Comparison of ENCODE assay signal across 8 cellular contexts in the genomic region with DNA sequence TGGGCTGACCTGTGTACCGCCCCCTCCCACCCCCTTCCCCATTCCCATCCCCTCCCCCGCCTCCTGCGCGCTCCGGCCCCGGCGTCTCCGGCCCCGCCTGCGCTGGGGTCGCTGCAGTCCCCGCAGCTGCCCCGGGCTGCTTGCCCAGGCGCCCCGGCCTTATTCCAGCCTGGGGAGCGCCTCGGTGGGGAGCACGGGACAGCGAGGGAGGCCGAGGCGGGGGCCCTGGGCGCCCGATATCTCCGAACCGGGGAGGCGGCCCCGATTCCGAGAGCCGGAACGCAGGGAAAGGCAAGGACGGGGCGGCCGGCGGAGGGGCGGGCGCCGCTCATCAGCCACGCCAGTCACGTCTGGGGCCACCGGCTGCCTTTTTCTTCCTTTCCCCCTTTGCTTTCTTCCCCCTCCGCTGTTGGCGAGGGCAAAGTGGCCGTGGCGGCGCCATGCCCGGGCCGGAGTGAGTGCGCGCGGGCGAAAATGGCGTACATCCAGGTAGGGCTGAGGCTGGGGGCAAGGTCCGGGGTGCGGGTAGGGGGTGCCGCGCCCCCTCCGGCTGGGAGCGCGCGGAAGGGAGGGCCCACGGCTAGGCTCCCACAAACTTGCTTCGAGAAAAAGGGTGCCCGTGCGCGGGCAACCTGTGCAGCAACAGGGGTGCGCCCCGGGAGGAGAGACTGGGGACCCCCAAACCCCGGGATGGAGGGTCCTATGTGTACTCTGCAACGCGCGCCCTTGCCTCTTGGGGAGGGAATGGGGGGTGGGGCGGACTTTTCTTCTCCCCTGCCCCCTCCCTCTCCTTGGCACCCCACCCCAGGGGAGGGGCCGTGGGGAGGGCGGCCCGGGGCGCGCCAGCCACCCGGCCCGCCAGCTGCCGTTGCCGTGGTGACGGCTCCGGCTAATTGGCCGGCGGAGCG. TPM values are rescaled to one million over a fixed set of nuclear protein-coding genes. Genes with fewer than 3 reads are reported as not detected.
DNase-seq lines count a peak whose midpoint lies in the region; ATAC-seq and TF ChIP-seq lines count a peak whose summit lies in the region.

A gene with protein sequence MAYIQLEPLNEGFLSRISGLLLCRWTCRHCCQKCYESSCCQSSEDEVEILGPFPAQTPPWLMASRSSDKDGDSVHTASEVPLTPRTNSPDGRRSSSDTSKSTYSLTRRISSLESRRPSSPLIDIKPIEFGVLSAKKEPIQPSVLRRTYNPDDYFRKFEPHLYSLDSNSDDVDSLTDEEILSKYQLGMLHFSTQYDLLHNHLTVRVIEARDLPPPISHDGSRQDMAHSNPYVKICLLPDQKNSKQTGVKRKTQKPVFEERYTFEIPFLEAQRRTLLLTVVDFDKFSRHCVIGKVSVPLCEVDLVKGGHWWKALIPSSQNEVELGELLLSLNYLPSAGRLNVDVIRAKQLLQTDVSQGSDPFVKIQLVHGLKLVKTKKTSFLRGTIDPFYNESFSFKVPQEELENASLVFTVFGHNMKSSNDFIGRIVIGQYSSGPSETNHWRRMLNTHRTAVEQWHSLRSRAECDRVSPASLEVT (plus strand): TSS at position 68 of the 908 bp plus-strand sequence. CDS start 407 bp downstream, at position 475.

- no peak within 1 kb of the TSS for H4K8ac ChIP-seq in mesendoderm (ENCODE audit: low read depth, low read length)

- DNase-seq in GM10266 (ENCODE audit: extremely low spot score) (peak; percentile 61), NCI-H2196 (lab: John Stamatoyannopoulos, UW; ENCODE audit: unreplicated experiment) (peak; percentile 91), coronary artery (ENCODE audit: low spot score) (no peak), mesendoderm (peak; percentile 55), aorta (peak in 1 of 2 donors; percentile 58), HT-29 (ENCODE audit: low spot score) (no peak), kidney glomerular epithelial cell (lab: John Stamatoyannopoulos, UW) (no peak)
- DNase-seq in central memory CD4-positive, alpha-beta T cell = no peak

- peaks cover 2% of the 10 kb centered on the region for H3K4me1 ChIP-seq in mesendoderm (ENCODE audit: control insufficient read depth, low read depth, low read length)
- H3K4me1 ChIP-seq in aorta (ENCODE audit: control insufficient read depth in 1 of 2, insufficient read depth in 2 of 2, low read length in 2 of 2) = no peaks in the 10 kb centered on the region

- H3K18ac ChIP-seq in mesendoderm (ENCODE audit: low read length) = peak within 1 kb of the TSS; percentile 56

- intact Hi-C loops in aorta (cut with DNase I) = loop anchor here (5.0 to 10.0 kb wide), 2 partner anchors 81 to 206 kb away; no protein-coding TSS in a partner anchor

- peak within 1 kb of the TSS; percentile 73 for H3K4me3 ChIP-seq in coronary artery
- peak within 1 kb of the TSS; percentile 66 for H3K4me3 ChIP-seq in mesendoderm (ENCODE audit: low read length)
- peak within 1 kb of the TSS; percentile 44 to 52 for H3K4me3 ChIP-seq in aorta (ENCODE audit: low read length in 2 of 2)

- peak within 1 kb of the TSS; percentile 40 for H3K4ac ChIP-seq in mesendoderm (ENCODE audit: low read depth, low read length)

- peak; percentile 49 for ATAC-seq in aorta (ENCODE audit: low FRiP score)

- no peaks in the 10 kb centered on the region for H3K36me3 ChIP-seq in mesendoderm (ENCODE audit: control insufficient read depth, insufficient read depth, low read length)
- no peaks in the 10 kb centered on the region for H3K36me3 ChIP-seq in aorta (ENCODE audit: control insufficient read depth in 1 of 2, insufficient read depth in 2 of 2, low read length in 1 of 2)

- TF ChIP-seq CTCF in GM10266 (IDR thresholded peaks at IDR 0.05; ENCODE audit: control insufficient read depth, insufficient read depth, low read depth, missing control alignments) (no peak), coronary artery (IDR thresholded peaks at IDR 0.05) (no peak)

- no peak within 1 kb of the TSS for H2BK120ac ChIP-seq in mesendoderm (ENCODE audit: low read depth, low read length)

- no peaks in the 10 kb centered on the region for H3K79me2 ChIP-seq in mesendoderm (ENCODE audit: control insufficient read depth, insufficient read depth, low read length)

- H2BK15ac ChIP-seq in mesendoderm (replicated peaks; ENCODE audit: low read depth) = no peak within 1 kb of the TSS

- peak within 1 kb of the TSS; percentile 91 for H3K56ac ChIP-seq in mesendoderm (ENCODE audit: low read length)

- H3K27ac ChIP-seq in coronary artery (peak within 1 kb of the TSS in 1 of 2 donors; percentile 30), mesendoderm (ENCODE audit: low read depth, low read length) (no peak within 1 kb of the TSS), aorta (ENCODE audit: low read depth in 1 of 2, low read length in 2 of 2) (no peak within 1 kb of the TSS)

- H2AK5ac ChIP-seq in mesendoderm (ENCODE audit: low read length) = no peak within 1 kb of the TSS

- H3K9me3 ChIP-seq in aorta (ENCODE audit: control insufficient read depth, low read length) = no peaks in the 10 kb centered on the region

- no peak within 1 kb of the TSS for H2BK5ac ChIP-seq in mesendoderm (ENCODE audit: low read length)

- no peak within 1 kb of the TSS for H4K5ac ChIP-seq in mesendoderm (ENCODE audit: low read length)

- no peak within 1 kb of the TSS for H3K23ac ChIP-seq in mesendoderm (ENCODE audit: low read length)

- WGBS in mesendoderm (ENCODE audit: extremely low coverage, insufficient coverage, low lambda C conversion rate) = no CpG with 5 or more reads among the region's 86 CpGs
- WGBS in aorta, 2 donors = 0 to 1% methylated on average over 73 to 86 of the region's 86 CpGs

- H3K27me3 ChIP-seq in mesendoderm (ENCODE audit: insufficient read depth, low read length, poor library complexity) = no peaks in the 10 kb centered on the region
- H3K27me3 ChIP-seq in aorta (ENCODE audit: control insufficient read depth in 1 of 2, insufficient read depth in 2 of 2, low read length in 1 of 2) = no peaks in the 10 kb centered on the region

- H3K79me1 ChIP-seq in mesendoderm (ENCODE audit: low read length) = no peaks in the 10 kb centered on the region

- peak within 1 kb of the TSS; percentile 60 for H3K9ac ChIP-seq in mesendoderm (ENCODE audit: low read length)

- peak within 1 kb of the TSS; percentile 74 for H3K4me2 ChIP-seq in mesendoderm (ENCODE audit: low read length)

RNA-seq across cellular contexts. Expression of the gene that starts here (rescaled TPM):
- polyA plus RNA-seq in mesendoderm (2013, experiment 1 of 2) = 3.4 TPM
- polyA plus RNA-seq in mesendoderm (2013, experiment 2 of 2) = 3.3 TPM
- total RNA-seq in aorta = 1 to 10 TPM; 2.5 to 4.3 TPM
- 1 to 10 TPM; 2.5 to 2.6 TPM for polyA plus RNA-seq in aorta
- 0.38 and 0.57 TPM in 2 replicates for total RNA-seq in HT-29 (2014; rRNA removed; shearing (Covaris generic))

Comparison
In these comparisons a context has a peak if more than half of its experiments do, and no peak if none do; other contexts are left out.
1. DNase-seq: peak in GM10266 (single experiment), NCI-H2196 (single experiment) and mesendoderm (single experiment); none in coronary artery (single experiment), HT-29 (single experiment), central memory CD4-positive, alpha-beta T cell (single experiment) and kidney glomerular epithelial cell (single experiment).
2. Peak in every context shown above with its lines, with median percentiles within 50 percentile points of each other: H3K4me3 ChIP-seq.